ENCODE assay signal across 22 cellular contexts in genomic region chr3:178597388-178597787, GRCh38.
A peak's percentile ranks its signal among the peaks of the same experiment; 100 is the strongest.
DNase-seq lines count a peak whose midpoint lies in the region; ATAC-seq, FAIRE-seq and TF ChIP-seq lines count a peak whose summit lies in the region.
"Had no signal": no experiment of that assay in that cellular context is flagged by ENCODE, and none has a peak within 500 bp of the region (broad histone marks: within the 10 kb centered on the region; RNA-seq: fewer than 3 reads in every experiment).

No MANE protein-coding gene starts in this region.

- no peaks in the 10 kb centered on the region for H3K36me3 ChIP-seq in small intestine (ENCODE audit: control insufficient read depth in 2 of 2, insufficient read depth in 2 of 2, low read length in 2 of 2)
- H3K36me3 ChIP-seq in spleen, result no peaks in the 10 kb centered on the region
- H3K36me3 ChIP-seq in right lobe of liver, result no peaks in the 10 kb centered on the region
- H3K36me3 ChIP-seq: BLaER1 treated with 17β-estradiol and CSF1 and Interleukin-3, amounts not matched to agents 10 nM and 100 nM had no signal

- DNase-seq in COLO829 (ENCODE audit: low spot score) (peak; percentile 33), foreskin melanocyte (peak; percentile 46), pons (ENCODE audit: low spot score) (peak; percentile 89), small intestine (no peak), spleen (no peak), right lobe of liver (no peak)
- no peak for DNase-seq in stimulated activated CD4-positive, alpha-beta T cell treated with anti-CD3 and anti-CD28 coated beads, Interleukin-4, amount 100 ng/mL, for 24 hours
- DNase-seq: 8988T; CD8-positive, alpha-beta T cell; COR-L47; DMS 273 treated with DMSO at 0.1 percent for 48 hours; DMS53; DND-41; GOT3; H7; HFFc6 had no signal

- no peak overlapping the region for H3K4me3 ChIP-seq in small intestine (ENCODE audit: low read depth in 1 of 2, low read length in 2 of 2)
- no peak overlapping the region for H3K4me3 ChIP-seq in spleen
- no peak overlapping the region for H3K4me3 ChIP-seq in right lobe of liver
- H3K4me3 ChIP-seq: BLaER1 treated with 17β-estradiol and CSF1 and Interleukin-3, amounts not matched to agents 10 nM and 100 nM had no signal

- ATAC-seq in right lobe of liver, result no peak
- ATAC-seq: CD8-positive, alpha-beta T cell; HCT116; HepG2 had no signal

- no peaks in the 10 kb centered on the region for H3K4me1 ChIP-seq in small intestine (ENCODE audit: control insufficient read depth in 2 of 2, insufficient read depth in 1 of 2, low read depth in 1 of 2, low read length in 1 of 2)
- no peaks in the 10 kb centered on the region for H3K4me1 ChIP-seq in spleen
- no peaks in the 10 kb centered on the region for H3K4me1 ChIP-seq in right lobe of liver
- H3K4me1 ChIP-seq: BLaER1 treated with 17β-estradiol and CSF1 and Interleukin-3, amounts not matched to agents 10 nM and 100 nM had no signal

- H3K27me3 ChIP-seq in small intestine (ENCODE audit: control insufficient read depth in 2 of 2, insufficient read depth in 2 of 2, low read length in 2 of 2) (no peaks in the 10 kb centered on the region), spleen (replicated peaks in 1 of 7) (no peaks in the 10 kb centered on the region), right lobe of liver (no peaks in the 10 kb centered on the region)
- H3K27me3 ChIP-seq: BLaER1 treated with 17β-estradiol and CSF1 and Interleukin-3, amounts not matched to agents 10 nM and 100 nM had no signal

- no peaks in the 10 kb centered on the region for H3K9me3 ChIP-seq in small intestine (ENCODE audit: control insufficient read depth, low read depth)
- H3K9me3 ChIP-seq in spleen, result no peaks in the 10 kb centered on the region
- H3K9me3 ChIP-seq in right lobe of liver, result no peaks in the 10 kb centered on the region
- H3K9me3 ChIP-seq: BLaER1 treated with 17β-estradiol and CSF1 and Interleukin-3, amounts not matched to agents 10 nM and 100 nM had no signal

- TF ChIP-seq CTCF in spleen (IDR thresholded peaks at IDR 0.05 in 8 of 11, conservative IDR thresholded peaks at IDR 0.05 in 3 of 11), result no peak
- TF ChIP-seq CTCF in right lobe of liver (IDR thresholded peaks at IDR 0.05), result no peak

- 77 to 88% (median 82%) methylated on average over 2 of the region's 2 CpGs for WGBS in small intestine, 3 donors
- WGBS in spleen, 5 donors, result 88 to 94% (median 88%) methylated on average over 2 of the region's 2 CpGs
- 45% methylated on average over 2 of the region's 2 CpGs for WGBS in right lobe of liver (ENCODE audit: insufficient coverage, low coverage, low lambda C conversion rate, missing lambda C conversion rate)

- intact Hi-C loops in spleen (cut with DNase I; ENCODE audit: low total_unique reads), result no loop called here
- intact Hi-C loops in right lobe of liver (cut with DNase I), result no loop called here

- H3K27ac ChIP-seq in small intestine (ENCODE audit: low read depth in 1 of 2, low read length in 1 of 2) (no peak overlapping the region), spleen (no peak overlapping the region), right lobe of liver (no peak overlapping the region)
- H3K27ac ChIP-seq: BLaER1 treated with 17β-estradiol and CSF1 and Interleukin-3, amounts not matched to agents 10 nM and 100 nM had no signal

- no peak for FAIRE-seq in small intestine (lab: Jason Lieb, UNC)
- FAIRE-seq: G401.6, GM12891, GM18507, HepG2 had no signal

- TF ChIP-seq POLR2A in spleen (IDR thresholded peaks at IDR 0.05) (no peak), right lobe of liver (IDR thresholded peaks at IDR 0.05) (no peak)

Comparison
In these comparisons a context has a peak if more than half of its experiments do, and no peak if none do; other contexts are left out.
1. DNase-seq: peak in COLO829 (single experiment), foreskin melanocyte (single experiment) and pons (single experiment); none in small intestine (single experiment), stimulated activated CD4-positive, alpha-beta T cell treated with anti-CD3 and anti-CD28 coated beads, Interleukin-4, amount 100 ng/mL, for 24 hours (single experiment), spleen (single experiment) and right lobe of liver (0 of 3).